ENCODE assay signal across 25 cellular contexts in genomic region chr7:77242068-77242467, GRCh38. TPM values are rescaled to one million over a fixed set of nuclear protein-coding genes. Genes with fewer than 3 reads are reported as not detected.
DNase-seq lines count a peak whose midpoint lies in the region; ATAC-seq and TF ChIP-seq lines count a peak whose summit lies in the region.
"Had no signal": no experiment of that assay in that cellular context is flagged by ENCODE, and none has a peak within 500 bp of the region (broad histone marks: within the 10 kb centered on the region; RNA-seq: fewer than 3 reads in every experiment).

No MANE protein-coding gene starts in this region.

- H4K20me1 ChIP-seq in OCI-LY3 (ENCODE audit: insufficient read depth, low read length) = no peaks in the 10 kb centered on the region

- WGBS in psoas muscle, 3 donors = 64 to 79% (median 71%) methylated on average over 2 of the region's 2 CpGs

- ATAC-seq in Right ventricle myocardium superior (ENCODE audit: poor library complexity) = peak; percentile 37
- no peak for ATAC-seq in HG02973 (IDR thresholded peaks at IDR 0.05; ENCODE audit: unreplicated experiment)
- ATAC-seq in psoas muscle = no peak
- ATAC-seq: left colon; naive thymus-derived CD4-positive, alpha-beta T cell; SK-N-SH treated with all-trans-retinoic acid at 6 μM for 48 hours had no signal

- H3K79me2 ChIP-seq in OCI-LY3 (ENCODE audit: low read length) = no peaks in the 10 kb centered on the region

- no peaks in the 10 kb centered on the region for H3K36me3 Mint-ChIP-seq in Calu3 (ENCODE audit: insufficient read depth, unreplicated experiment)

- no peaks in the 10 kb centered on the region for H3K9me3 ChIP-seq in OCI-LY3 (ENCODE audit: insufficient read depth, low read length)
- H3K9me3 ChIP-seq in tibial artery = no peaks in the 10 kb centered on the region
- no peaks in the 10 kb centered on the region for H3K9me3 ChIP-seq in psoas muscle
- H3K9me3 ChIP-seq: upper lobe of left lung had no signal

- peak overlapping the region; percentile 50 for H3K9ac ChIP-seq in OCI-LY3 (ENCODE audit: low read length)

- no peaks in the 10 kb centered on the region for H3K27me3 ChIP-seq in OCI-LY3 (ENCODE audit: low read depth, low read length)
- no peaks in the 10 kb centered on the region for H3K27me3 ChIP-seq in tibial artery
- H3K27me3 ChIP-seq in psoas muscle (ENCODE audit: insufficient read depth in 3 of 3, low read length in 2 of 3) = no peaks in the 10 kb centered on the region
- H3K27me3 ChIP-seq: upper lobe of left lung had no signal

- intact Hi-C loops in Right ventricle myocardium superior (cut with DNase I) = no loop called here
- intact Hi-C loops in tibial artery (cut with DNase I; ENCODE audit: low total_unique reads) = no loop called here
- intact Hi-C loops in Calu3 (cut with micrococcal nuclease; ENCODE audit: unreplicated experiment) = no loop called here
- intact Hi-C loops in psoas muscle (cut with DNase I) = no loop called here

- no peaks in the 10 kb centered on the region for H3K9me3 Mint-ChIP-seq in Calu3 (ENCODE audit: low read depth, unreplicated experiment)
- H3K9me3 Mint-ChIP-seq: activated naive CD4-positive, alpha-beta T cell treated with anti-CD3 and anti-CD28 coated beads, Interleukin-2, amount 10 ng/mL, durations not matched to agents 7 days and 5 days; stimulated activated naive CD8-positive, alpha-beta T cell treated with anti-CD3 and anti-CD28 coated beads, Interleukin-15, Interleukin-2, amounts not matched to agents 100 ng/mL and 50 ng/mL, for 24 hours had no signal

- H3K4me1 Mint-ChIP-seq in Calu3 (ENCODE audit: low read depth, unreplicated experiment) = no peaks in the 10 kb centered on the region

- peak overlapping the region; percentile 51 for H3K4me2 ChIP-seq in OCI-LY3 (ENCODE audit: low read length)

- H3K4me3 Mint-ChIP-seq in Calu3 (ENCODE audit: low read depth, unreplicated experiment) = no peak overlapping the region
- H3K4me3 Mint-ChIP-seq: activated CD4-positive, alpha-beta T cell treated with anti-CD3 and anti-CD28 coated beads, Interleukin-2, amount 10 ng/mL, durations not matched to agents 24 days and 14 days; activated naive CD4-positive, alpha-beta T cell treated with anti-CD3 and anti-CD28 coated beads, Interleukin-2, amount 10 ng/mL, durations not matched to agents 7 days and 5 days; naive thymus-derived CD4-positive, alpha-beta T cell; stimulated activated naive CD8-positive, alpha-beta T cell treated with anti-CD3 and anti-CD28 coated beads, Interleukin-15, Interleukin-2, amounts not matched to agents 100 ng/mL and 50 ng/mL, for 24 hours had no signal

- peaks cover 68% of the 10 kb centered on the region for H3K4me1 ChIP-seq in OCI-LY3 (ENCODE audit: low read length)
- H3K4me1 ChIP-seq in tibial artery = peaks cover 0 to 66% (median 23%) of the 10 kb centered on the region in 4 donors
- H3K4me1 ChIP-seq in psoas muscle = peaks cover 9% of the 10 kb centered on the region

- no peak overlapping the region for H3K27ac Mint-ChIP-seq in Calu3 (ENCODE audit: unreplicated experiment)
- H3K27ac Mint-ChIP-seq: activated CD4-positive, alpha-beta T cell treated with anti-CD3 and anti-CD28 coated beads, Interleukin-2, amount 10 ng/mL, durations not matched to agents 24 days and 14 days; activated naive CD4-positive, alpha-beta T cell treated with anti-CD3 and anti-CD28 coated beads, Interleukin-2, amount 10 ng/mL, durations not matched to agents 7 days and 5 days; stimulated activated naive CD8-positive, alpha-beta T cell treated with anti-CD3 and anti-CD28 coated beads, Interleukin-15, Interleukin-2, amounts not matched to agents 100 ng/mL and 50 ng/mL, for 24 hours had no signal

- DNase-seq in Right ventricle myocardium superior (no peak), medulla oblongata (ENCODE audit: extremely low spot score) (peak; percentile 63), tibial artery (no peak), Calu3 (no peak), psoas muscle (no peak), NCI-H2196 treated with DMSO at 0.1 percent for 48 hours (lab: John Stamatoyannopoulos, UW; ENCODE audit: unreplicated experiment) (no peak)
- DNase-seq: activated CD4-positive, alpha-beta T cell treated with anti-CD3 and anti-CD28 coated beads, Interleukin-2, amount 10 ng/mL, durations not matched to agents 24 days and 14 days; activated naive CD4-positive, alpha-beta T cell treated with anti-CD3 and anti-CD28 coated beads, Interleukin-2, amount 10 ng/mL, durations not matched to agents 7 days and 5 days; EL; left colon; naive thymus-derived CD4-positive, alpha-beta T cell; NCI-H1048; NCI-H187 treated with DMSO at 0.1 percent for 48 hours; NCI-H2227 treated with DMSO at 0.1 percent for 48 hours; NCI-H748 treated with DMSO at 0.1 percent for 48 hours; occipital lobe; retina; RPMI8226; T-helper 2 cell; upper lobe of left lung had no signal

- CTCF ChIA-PET in Calu3 (lab: Charles Lee) = no interaction called here

- H3K4me3 ChIP-seq in OCI-LY3 (ENCODE audit: low read length) (no peak overlapping the region), tibial artery (peak overlapping the region in 1 of 2 donors; percentile 3), psoas muscle (no peak overlapping the region)
- H3K4me3 ChIP-seq: upper lobe of left lung had no signal

- peak overlapping the region; percentile 60 for H3K27ac ChIP-seq in OCI-LY3 (ENCODE audit: low read length)
- H3K27ac ChIP-seq in tibial artery = peak overlapping the region; percentile 75 to 78
- H3K27ac ChIP-seq in psoas muscle = no peak overlapping the region
- H3K27ac ChIP-seq: upper lobe of left lung had no signal

- BruUV-seq in Calu3 (replicated peaks; lab: Mats Ljungman, UMichigan) = no TSS peak

- H3K36me3 ChIP-seq in OCI-LY3 (replicated peaks; ENCODE audit: low read depth, low read length) (no peaks in the 10 kb centered on the region), tibial artery (no peaks in the 10 kb centered on the region), psoas muscle (ENCODE audit: insufficient read depth in 1 of 2, low read depth in 1 of 2) (peaks cover 0 to 5% of the 10 kb centered on the region in 2 donors)
- H3K36me3 ChIP-seq: upper lobe of left lung had no signal

- no peaks in the 10 kb centered on the region for H3K27me3 Mint-ChIP-seq in Calu3 (ENCODE audit: unreplicated experiment)
- H3K27me3 Mint-ChIP-seq: activated CD4-positive, alpha-beta T cell treated with anti-CD3 and anti-CD28 coated beads, Interleukin-2, amount 10 ng/mL, durations not matched to agents 24 days and 14 days; activated naive CD4-positive, alpha-beta T cell treated with anti-CD3 and anti-CD28 coated beads, Interleukin-2, amount 10 ng/mL, durations not matched to agents 7 days and 5 days; naive thymus-derived CD4-positive, alpha-beta T cell; stimulated activated naive CD8-positive, alpha-beta T cell treated with anti-CD3 and anti-CD28 coated beads, Interleukin-15, Interleukin-2, amounts not matched to agents 100 ng/mL and 50 ng/mL, for 24 hours had no signal

- TF ChIP-seq CTCF in OCI-LY3 (IDR thresholded peaks at IDR 0.05; ENCODE audit: low read depth, low read length) (no peak), tibial artery (IDR thresholded peaks at IDR 0.05) (no peak), Calu3 (IDR thresholded peaks at IDR 0.05; ENCODE audit: unreplicated experiment) (no peak), psoas muscle (IDR thresholded peaks at IDR 0.05) (no peak)

- H2AFZ ChIP-seq in OCI-LY3 (ENCODE audit: low read depth, low read length) = peak overlapping the region; percentile 35

RNA-seq across cellular contexts. Expression of gene FGL2, which starts 42.4 kb away (rescaled TPM):
- total RNA-seq in Right ventricle myocardium superior (11.5 TPM), Calu3 (2022) (0.14 TPM in 1 of 2 replicates, not detected in the other), psoas muscle (1 to 10 TPM; 3.0 to 8.8 (median 4.4) TPM)
- polyA plus RNA-seq in psoas muscle = 1 to 10 TPM; 2.1 to 3.8 (median 2.7) TPM
- total RNA-seq: H4 had no signal
